In the genomic region with DNA sequence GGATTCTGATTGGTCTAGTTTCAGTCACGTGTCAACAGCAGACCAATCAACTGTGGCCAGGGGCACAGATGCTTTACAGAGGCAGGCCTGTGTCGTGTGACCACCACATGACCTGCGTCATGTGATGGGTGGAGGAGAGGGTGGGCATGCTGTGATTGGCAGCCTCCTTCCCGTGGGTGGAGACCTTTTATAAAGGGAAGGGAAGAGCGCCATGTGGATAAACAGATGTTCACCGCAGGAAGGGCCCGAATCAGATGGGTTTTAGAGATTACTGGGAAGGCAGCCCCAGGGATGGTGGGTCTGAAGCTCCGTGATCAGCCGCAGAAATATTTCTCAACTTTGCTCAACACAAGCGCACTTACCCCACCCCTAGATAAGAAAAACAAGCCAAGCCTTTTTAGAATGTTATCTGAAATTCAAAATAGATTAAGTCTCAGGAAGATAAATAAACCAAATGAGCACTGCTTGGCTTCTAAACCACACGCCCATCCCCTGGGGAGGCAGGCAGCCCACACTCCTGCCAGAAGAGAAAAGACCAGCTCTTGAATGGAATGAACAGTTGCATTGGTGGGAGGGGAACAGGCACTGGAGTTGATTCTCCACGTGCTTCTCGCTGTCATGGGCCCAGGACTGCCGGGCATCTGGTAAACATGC, we compare ENCODE assay signal across 1 cellular context.
TF ChIP-seq lines count a peak whose summit lies in the region.

No MANE protein-coding gene starts in this region.

TF ChIP-seq in WTC11, 78 proteins besides CTCF, POLR2A, EP300 and RAD21 (continued from another document):
- TF ChIP-seq, protein P1, sequence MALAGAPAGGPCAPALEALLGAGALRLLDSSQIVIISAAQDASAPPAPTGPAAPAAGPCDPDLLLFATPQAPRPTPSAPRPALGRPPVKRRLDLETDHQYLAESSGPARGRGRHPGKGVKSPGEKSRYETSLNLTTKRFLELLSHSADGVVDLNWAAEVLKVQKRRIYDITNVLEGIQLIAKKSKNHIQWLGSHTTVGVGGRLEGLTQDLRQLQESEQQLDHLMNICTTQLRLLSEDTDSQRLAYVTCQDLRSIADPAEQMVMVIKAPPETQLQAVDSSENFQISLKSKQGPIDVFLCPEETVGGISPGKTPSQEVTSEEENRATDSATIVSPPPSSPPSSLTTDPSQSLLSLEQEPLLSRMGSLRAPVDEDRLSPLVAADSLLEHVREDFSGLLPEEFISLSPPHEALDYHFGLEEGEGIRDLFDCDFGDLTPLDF (CRISPR knock-in tag; IDR thresholded peaks at IDR 0.05), result no peak
- TF ChIP-seq ZNF138 (CRISPR knock-in tag; conservative IDR thresholded peaks at IDR 0.05), result no peak
- no peak for TF ChIP-seq SMAD3 (CRISPR knock-in tag; IDR thresholded peaks at IDR 0.05; ENCODE audit: borderline replicate concordance)
- TF ChIP-seq, protein P2, sequence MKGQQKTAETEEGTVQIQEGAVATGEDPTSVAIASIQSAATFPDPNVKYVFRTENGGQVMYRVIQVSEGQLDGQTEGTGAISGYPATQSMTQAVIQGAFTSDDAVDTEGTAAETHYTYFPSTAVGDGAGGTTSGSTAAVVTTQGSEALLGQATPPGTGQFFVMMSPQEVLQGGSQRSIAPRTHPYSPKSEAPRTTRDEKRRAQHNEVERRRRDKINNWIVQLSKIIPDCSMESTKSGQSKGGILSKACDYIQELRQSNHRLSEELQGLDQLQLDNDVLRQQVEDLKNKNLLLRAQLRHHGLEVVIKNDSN (CRISPR knock-in tag; IDR thresholded peaks at IDR 0.05), result peak; percentile 89
- TF ChIP-seq, protein P3, sequence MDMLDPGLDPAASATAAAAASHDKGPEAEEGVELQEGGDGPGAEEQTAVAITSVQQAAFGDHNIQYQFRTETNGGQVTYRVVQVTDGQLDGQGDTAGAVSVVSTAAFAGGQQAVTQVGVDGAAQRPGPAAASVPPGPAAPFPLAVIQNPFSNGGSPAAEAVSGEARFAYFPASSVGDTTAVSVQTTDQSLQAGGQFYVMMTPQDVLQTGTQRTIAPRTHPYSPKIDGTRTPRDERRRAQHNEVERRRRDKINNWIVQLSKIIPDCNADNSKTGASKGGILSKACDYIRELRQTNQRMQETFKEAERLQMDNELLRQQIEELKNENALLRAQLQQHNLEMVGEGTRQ (CRISPR knock-in tag; IDR thresholded peaks at IDR 0.05), result peak; percentile 95
- TF ChIP-seq JUN (CRISPR knock-in tag; IDR thresholded peaks at IDR 0.05), result no peak
- TF ChIP-seq, protein P4, sequence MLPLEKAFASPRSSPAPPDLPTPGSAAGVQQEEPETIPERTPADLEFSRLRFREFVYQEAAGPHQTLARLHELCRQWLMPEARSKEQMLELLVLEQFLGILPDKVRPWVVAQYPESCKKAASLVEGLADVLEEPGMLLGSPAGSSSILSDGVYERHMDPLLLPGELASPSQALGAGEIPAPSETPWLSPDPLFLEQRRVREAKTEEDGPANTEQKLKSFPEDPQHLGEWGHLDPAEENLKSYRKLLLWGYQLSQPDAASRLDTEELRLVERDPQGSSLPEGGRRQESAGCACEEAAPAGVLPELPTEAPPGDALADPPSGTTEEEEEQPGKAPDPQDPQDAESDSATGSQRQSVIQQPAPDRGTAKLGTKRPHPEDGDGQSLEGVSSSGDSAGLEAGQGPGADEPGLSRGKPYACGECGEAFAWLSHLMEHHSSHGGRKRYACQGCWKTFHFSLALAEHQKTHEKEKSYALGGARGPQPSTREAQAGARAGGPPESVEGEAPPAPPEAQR (CRISPR knock-in tag; IDR thresholded peaks at IDR 0.05), result no peak
- TF ChIP-seq, protein P5, sequence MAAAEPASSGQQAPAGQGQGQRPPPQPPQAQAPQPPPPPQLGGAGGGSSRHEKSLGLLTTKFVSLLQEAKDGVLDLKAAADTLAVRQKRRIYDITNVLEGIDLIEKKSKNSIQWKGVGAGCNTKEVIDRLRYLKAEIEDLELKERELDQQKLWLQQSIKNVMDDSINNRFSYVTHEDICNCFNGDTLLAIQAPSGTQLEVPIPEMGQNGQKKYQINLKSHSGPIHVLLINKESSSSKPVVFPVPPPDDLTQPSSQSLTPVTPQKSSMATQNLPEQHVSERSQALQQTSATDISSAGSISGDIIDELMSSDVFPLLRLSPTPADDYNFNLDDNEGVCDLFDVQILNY (CRISPR knock-in tag; IDR thresholded peaks at IDR 0.05), result no peak
